In the genomic region with DNA sequence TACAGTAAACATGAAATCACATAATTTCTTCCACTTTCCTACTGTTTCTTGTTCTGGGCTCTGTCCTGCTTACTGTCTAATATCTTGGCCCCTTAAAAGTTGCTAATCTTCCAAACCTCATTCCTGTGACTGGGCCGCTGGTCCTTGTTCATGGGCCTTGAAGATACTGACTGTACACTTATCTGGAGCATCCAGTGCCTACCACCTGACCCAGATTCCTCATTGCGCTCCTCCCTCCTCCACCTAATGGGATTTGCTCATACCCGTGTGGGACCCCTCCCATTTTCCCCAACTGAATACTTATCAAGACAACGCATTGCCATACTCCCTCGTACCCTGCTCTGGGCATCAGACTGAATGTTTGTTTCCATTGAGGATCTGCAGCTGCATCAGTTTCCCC, we compare ENCODE assay signal across 33 cellular contexts. TPM values are rescaled to one million over a fixed set of nuclear protein-coding genes. Genes with fewer than 3 reads are reported as not detected.
"Had no signal": no experiment of that assay in that cellular context is flagged by ENCODE, and none has a peak within 500 bp of the region (broad histone marks: within the 10 kb centered on the region; RNA-seq: fewer than 3 reads in every experiment).

No MANE protein-coding gene starts in this region.

- H3K36me3 ChIP-seq: stomach, suprapubic skin, thoracic aorta, thyroid gland, tibial artery, tibial nerve, transverse colon, upper lobe of left lung, upper lobe of right lung, uterus, vagina had no signal

- H3K27ac ChIP-seq: stomach, suprapubic skin, testis, thoracic aorta, thyroid gland, tibial artery, tibial nerve, transverse colon, upper lobe of left lung, upper lobe of right lung, uterus, vagina had no signal

- H3K4me3 Mint-ChIP-seq: stimulated activated effector memory CD8-positive, alpha-beta T cell treated with anti-CD3 and anti-CD28 coated beads, Interleukin-12 subunit alpha, Interleukin-12 subunit beta, amount 100 ng/mL, for 72 hours; stimulated activated memory B cell treated with anti-CD40 and anti-IgM and Interleukin-4, amounts not matched to agents 10 μg/mL and 1 μg/mL and 100 μg/mL, for 72 hours; stimulated activated naive B cell treated with anti-CD40 and anti-IgM and Interleukin-4, amounts not matched to agents 10 μg/mL and 1 μg/mL and 100 μg/mL, for 72 hours; stimulated activated naive CD8-positive, alpha-beta T cell treated with anti-CD3 and anti-CD28 coated beads, Interleukin-15, amount 100 ng/mL, for 72 hours; stimulated activated naive CD8-positive, alpha-beta T cell treated with anti-CD3 and anti-CD28 coated beads, Interleukin-15, Interleukin-2, amounts not matched to agents 100 ng/mL and 50 ng/mL, for 24 hours; type B pancreatic cell had no signal

- DNase-seq: stimulated activated CD4-positive, alpha-beta T cell treated with anti-CD3 and anti-CD28 coated beads, Interleukin-2, amount 100 ng/mL, for 48 hours; stimulated activated CD4-positive, alpha-beta T cell treated with anti-CD3 and anti-CD28 coated beads, Interleukin-4, amount 100 ng/mL, for 1 hour; stimulated activated CD4-positive, alpha-beta T cell treated with anti-CD3 and anti-CD28 coated beads, Interleukin-4, amount 100 ng/mL, for 24 hours; stimulated activated CD4-positive, alpha-beta T cell treated with anti-CD3 and anti-CD28 coated beads, Interleukin-4, amount 100 ng/mL, for 4 hours; stimulated activated CD8-positive, alpha-beta memory T cell treated with anti-CD3 and anti-CD28 coated beads, Interleukin-4, amount 100 ng/mL, for 48 hours; stimulated activated naive B cell treated with anti-CD40 and anti-IgM and Interleukin-4, amounts not matched to agents 10 μg/mL and 1 μg/mL and 100 μg/mL, for 72 hours; stimulated activated naive CD4-positive, alpha-beta T cell; stimulated activated naive CD4-positive, alpha-beta T cell treated with Interleukin-2 at 50 U/mL for 16 hours; stimulated activated naive CD8-positive, alpha-beta T cell treated with anti-CD3 and anti-CD28 coated beads, Interleukin-15, amount 100 ng/mL, for 72 hours; stimulated activated naive CD8-positive, alpha-beta T cell treated with anti-CD3 and anti-CD28 coated beads, Interleukin-15, Interleukin-2, amounts not matched to agents 100 U/mL and 50 U/mL, for 24 hours; stomach; substantia nigra; testis; thyroid gland; tibial artery; transverse colon; trophoblast cell; upper lobe of left lung; upper lobe of right lung; uterus had no signal

- H3K9me3 Mint-ChIP-seq: stimulated activated effector memory CD8-positive, alpha-beta T cell treated with anti-CD3 and anti-CD28 coated beads, Interleukin-12 subunit alpha, Interleukin-12 subunit beta, amount 100 ng/mL, for 72 hours had no signal

- H3K27me3 Mint-ChIP-seq: stimulated activated naive B cell treated with anti-CD40 and anti-IgM and Interleukin-4, amounts not matched to agents 10 μg/mL and 1 μg/mL and 100 μg/mL, for 72 hours; stimulated activated naive CD8-positive, alpha-beta T cell treated with anti-CD3 and anti-CD28 coated beads, Interleukin-15, Interleukin-2, amounts not matched to agents 100 ng/mL and 50 ng/mL, for 24 hours; type B pancreatic cell had no signal

- FAIRE-seq: urothelium cell line had no signal

- H3K4me1 ChIP-seq: suprapubic skin, testis, thyroid gland, tibial artery, tibial nerve, upper lobe of left lung, upper lobe of right lung, uterus, vagina had no signal

- H3K27me3 ChIP-seq: stomach, suprapubic skin, testis, thyroid gland, tibial nerve, transverse colon, upper lobe of left lung, upper lobe of right lung, uterus, vagina had no signal

- H3K9me3 ChIP-seq: stomach, suprapubic skin, testis, thoracic aorta, thyroid gland, tibial artery, tibial nerve, transverse colon, upper lobe of left lung, upper lobe of right lung, uterus, vagina had no signal

- H3K4me3 ChIP-seq: stomach, suprapubic skin, testis, thoracic aorta, thyroid gland, tibial artery, tibial nerve, transverse colon, upper lobe of left lung, upper lobe of right lung, uterus, vagina had no signal

- H3K27ac Mint-ChIP-seq: stimulated activated effector memory CD8-positive, alpha-beta T cell treated with anti-CD3 and anti-CD28 coated beads, Interleukin-12 subunit alpha, Interleukin-12 subunit beta, amount 100 ng/mL, for 72 hours; stimulated activated memory B cell treated with anti-CD40 and anti-IgM and Interleukin-4, amounts not matched to agents 10 μg/mL and 1 μg/mL and 100 μg/mL, for 72 hours; stimulated activated naive B cell treated with anti-CD40 and anti-IgM and Interleukin-4, amounts not matched to agents 10 μg/mL and 1 μg/mL and 100 μg/mL, for 72 hours; stimulated activated naive CD8-positive, alpha-beta T cell treated with anti-CD3 and anti-CD28 coated beads, Interleukin-15, amount 100 ng/mL, for 72 hours; stimulated activated naive CD8-positive, alpha-beta T cell treated with anti-CD3 and anti-CD28 coated beads, Interleukin-15, Interleukin-2, amounts not matched to agents 100 ng/mL and 50 ng/mL, for 24 hours; type B pancreatic cell had no signal

- H3K36me3 Mint-ChIP-seq: stimulated activated effector memory CD8-positive, alpha-beta T cell treated with anti-CD3 and anti-CD28 coated beads, Interleukin-12 subunit alpha, Interleukin-12 subunit beta, amount 100 ng/mL, for 72 hours; stimulated activated memory B cell treated with anti-CD40 and anti-IgM and Interleukin-4, amounts not matched to agents 10 μg/mL and 1 μg/mL and 100 μg/mL, for 72 hours; stimulated activated naive B cell treated with anti-CD40 and anti-IgM and Interleukin-4, amounts not matched to agents 10 μg/mL and 1 μg/mL and 100 μg/mL, for 72 hours; type B pancreatic cell had no signal

- ATAC-seq: stimulated activated effector memory CD8-positive, alpha-beta T cell treated with anti-CD3 and anti-CD28 coated beads, Interleukin-12 subunit alpha, Interleukin-12 subunit beta, amount 100 ng/mL, for 72 hours; stimulated activated memory B cell treated with anti-CD40 and anti-IgM and Interleukin-4, amounts not matched to agents 10 μg/mL and 1 μg/mL and 100 μg/mL, for 72 hours; stimulated activated naive B cell treated with anti-CD40 and anti-IgM and Interleukin-4, amounts not matched to agents 10 μg/mL and 1 μg/mL and 100 μg/mL, for 72 hours; stimulated activated naive CD8-positive, alpha-beta T cell treated with anti-CD3 and anti-CD28 coated beads, Interleukin-15, amount 100 ng/mL, for 72 hours; stimulated activated naive CD8-positive, alpha-beta T cell treated with anti-CD3 and anti-CD28 coated beads, Interleukin-15, Interleukin-2, amounts not matched to agents 100 U/mL and 50 U/mL, for 24 hours; upper lobe of right lung had no signal

- H3K4me1 Mint-ChIP-seq: stimulated activated effector memory CD8-positive, alpha-beta T cell treated with anti-CD3 and anti-CD28 coated beads, Interleukin-12 subunit alpha, Interleukin-12 subunit beta, amount 100 ng/mL, for 72 hours; stimulated activated memory B cell treated with anti-CD40 and anti-IgM and Interleukin-4, amounts not matched to agents 10 μg/mL and 1 μg/mL and 100 μg/mL, for 72 hours; stimulated activated naive CD8-positive, alpha-beta T cell treated with anti-CD3 and anti-CD28 coated beads, Interleukin-15, amount 100 ng/mL, for 72 hours had no signal

RNA-seq across cellular contexts. Expression of gene IL37, which starts 6.1 kb away (rescaled TPM):
- total RNA-seq: stomach, subcutaneous adipose tissue, temporal lobe, thoracic aorta, thyroid gland, tibial nerve, upper lobe of right lung, ureter, urinary bladder, uterus, vagina had no signal
- polyA plus RNA-seq: urinary bladder had no signal
